ENCODE assay signal across 1 cellular context in genomic region chr6:107957909-107958688, GRCh38.
TF ChIP-seq lines count a peak whose summit lies in the region.

Gene SEC63, minus strand, starts transcription at chr6:107958208. Its CDS starts 199 bp downstream, at chr6:107958009.

TF ChIP-seq in HepG2, 621 proteins besides CTCF, POLR2A, EP300 and RAD21 (continued from another document and continues in another):
- TF ChIP-seq PATZ1 (CRISPR knock-in tag; IDR thresholded peaks at IDR 0.05) (0 out of 2 replicates have a peak, but pooled peaks have one; percentile 56), ERF (CRISPR knock-in tag; IDR thresholded peaks at IDR 0.05) (peak; percentile 27; the same call in 1 of the 2 replicates), SP1 (IDR thresholded peaks at IDR 0.05) (0 out of 2 replicates have a peak, but pooled peaks have one; percentile 28), SP1 (CRISPR knock-in tag; IDR thresholded peaks at IDR 0.05) (peak; percentile 69; the same call in 1 of the 2 replicates), ZSCAN21 (CRISPR knock-in tag; IDR thresholded peaks at IDR 0.05; ENCODE audit: borderline replicate concordance) (peak; percentile 85; the same call in 1 of the 2 replicates), CBX2 (IDR thresholded peaks at IDR 0.05; ENCODE audit: low read depth, low read length) (no peak), CBX2 (CRISPR knock-in tag; IDR thresholded peaks at IDR 0.05; ENCODE audit: low read depth) (0 out of 2 replicates have a peak, but pooled peaks have one; percentile 41), SMYD3 (CRISPR knock-in tag; IDR thresholded peaks at IDR 0.05) (no peak), EEA1 (CRISPR knock-in tag; IDR thresholded peaks at IDR 0.05; ENCODE audit: borderline replicate concordance) (peak; percentile 69; the same call in 1 of the 2 replicates), ZNF761 (CRISPR knock-in tag; conservative IDR thresholded peaks at IDR 0.05) (peak; percentile 49; the same call in 1 of the 2 replicates), ZNF10 (CRISPR knock-in tag; IDR thresholded peaks at IDR 0.05; ENCODE audit: borderline replicate concordance, low read depth) (no peak), ZNF576 (CRISPR knock-in tag; IDR thresholded peaks at IDR 0.05) (no peak), ZMAT3 (CRISPR knock-in tag; conservative IDR thresholded peaks at IDR 0.05) (peak; percentile 60), FLYWCH1 (CRISPR knock-in tag; IDR thresholded peaks at IDR 0.05) (no peak), U2AF1 (optimal IDR thresholded peaks at IDR 0.05; ENCODE audit: low read depth, low read length) (no peak), ATRX (CRISPR knock-in tag; IDR thresholded peaks at IDR 0.05; ENCODE audit: borderline replicate concordance) (no peak), ZSCAN20 (CRISPR knock-in tag; IDR thresholded peaks at IDR 0.05; ENCODE audit: borderline replicate concordance) (no peak), HMG20B (CRISPR knock-in tag; conservative IDR thresholded peaks at IDR 0.05) (no peak), ZNF337 (CRISPR knock-in tag; IDR thresholded peaks at IDR 0.05; ENCODE audit: borderline replicate concordance, low read depth) (no peak), ZNF543 (CRISPR knock-in tag; IDR thresholded peaks at IDR 0.05) (peak; percentile 87; the same call in 1 of the 2 replicates), CREM (IDR thresholded peaks at IDR 0.05) (no peak), CREM (CRISPR knock-in tag; IDR thresholded peaks at IDR 0.05) (no peak), ZXDC (CRISPR knock-in tag; IDR thresholded peaks at IDR 0.05) (0 out of 2 replicates have a peak, but pooled peaks have one; percentile 67), ZNF678 (CRISPR knock-in tag; IDR thresholded peaks at IDR 0.05) (no peak; the same call in 1 of the 2 replicates), SNAPC2 (CRISPR knock-in tag; IDR thresholded peaks at IDR 0.05) (no peak), SOX5 (CRISPR knock-in tag; IDR thresholded peaks at IDR 0.05; ENCODE audit: borderline replicate concordance) (no peak; the same call in 1 of the 2 replicates), ZNF770 (CRISPR knock-in tag; IDR thresholded peaks at IDR 0.05) (no peak), ZNF75D (CRISPR knock-in tag; IDR thresholded peaks at IDR 0.05; ENCODE audit: borderline replicate concordance) (no peak), ZNF607 (CRISPR knock-in tag; IDR thresholded peaks at IDR 0.05; ENCODE audit: borderline replicate concordance) (peak; percentile 26), ZNF207 (IDR thresholded peaks at IDR 0.05; ENCODE audit: borderline replicate concordance) (no peak), LBX2 (CRISPR knock-in tag; IDR thresholded peaks at IDR 0.05; ENCODE audit: borderline replicate concordance) (no peak), ZNF776 (CRISPR knock-in tag; IDR thresholded peaks at IDR 0.05) (0 out of 2 replicates have a peak, but pooled peaks have one; percentile 17), CBX5 (CRISPR knock-in tag; IDR thresholded peaks at IDR 0.05; ENCODE audit: borderline replicate concordance) (no peak), ZNF484 (CRISPR knock-in tag; IDR thresholded peaks at IDR 0.05; ENCODE audit: borderline replicate concordance, low read depth) (no peak), HINFP (CRISPR knock-in tag; IDR thresholded peaks at IDR 0.05; ENCODE audit: low read depth) (peak; percentile 36), DR1 (CRISPR knock-in tag; IDR thresholded peaks at IDR 0.05) (peak; percentile 64; the same call in 1 of the 2 replicates), RORA (CRISPR knock-in tag; IDR thresholded peaks at IDR 0.05) (no peak), MTA1 (CRISPR knock-in tag; IDR thresholded peaks at IDR 0.05; ENCODE audit: borderline replicate concordance) (peak; percentile 82; the same call in 1 of the 2 replicates), SNAPC5 (CRISPR knock-in tag; IDR thresholded peaks at IDR 0.05; ENCODE audit: borderline replicate concordance) (no peak), E2F2 (CRISPR knock-in tag; IDR thresholded peaks at IDR 0.05; ENCODE audit: borderline replicate concordance) (0 out of 2 replicates have a peak, but pooled peaks have one; percentile 43), KDM3A (CRISPR knock-in tag; IDR thresholded peaks at IDR 0.05; ENCODE audit: low read depth) (0 out of 2 replicates have a peak, but pooled peaks have one; percentile 36), DZIP1 (CRISPR knock-in tag; IDR thresholded peaks at IDR 0.05) (no peak), HNF4A (CRISPR knock-in tag; IDR thresholded peaks at IDR 0.05) (no peak), THYN1 (CRISPR knock-in tag; IDR thresholded peaks at IDR 0.05; ENCODE audit: borderline replicate concordance, low read depth) (no peak), ZBTB34 (CRISPR knock-in tag; IDR thresholded peaks at IDR 0.05) (no peak), BORCS8-MEF2B (CRISPR knock-in tag; IDR thresholded peaks at IDR 0.05) (peak; percentile 37; the same call in 1 of the 2 replicates), YEATS4 (CRISPR knock-in tag; IDR thresholded peaks at IDR 0.05; ENCODE audit: borderline replicate concordance) (peak; percentile 76), ZSCAN25 (CRISPR knock-in tag; IDR thresholded peaks at IDR 0.05) (no peak), TEAD2 (CRISPR knock-in tag; IDR thresholded peaks at IDR 0.05) (no peak), MAFK (conservative IDR thresholded peaks at IDR 0.05 in 1 of 2, IDR thresholded peaks at IDR 0.05 in 1 of 2; ENCODE audit: low read length in 2 of 2) (no peak), ZNF780A (CRISPR knock-in tag; IDR thresholded peaks at IDR 0.05) (no peak), ATF2 (CRISPR knock-in tag; IDR thresholded peaks at IDR 0.05) (no peak), ZNF556 (CRISPR knock-in tag; IDR thresholded peaks at IDR 0.05; ENCODE audit: borderline replicate concordance) (no peak), ZFYVE20 (CRISPR knock-in tag; IDR thresholded peaks at IDR 0.05; ENCODE audit: borderline replicate concordance, low read depth) (no peak; the same call in 1 of the 2 replicates)
